Comparison of ENCODE assay signal across 1 cellular context in genomic region chr10:133466683-133467275, GRCh38.
TF ChIP-seq lines count a peak whose summit lies in the region.

No MANE protein-coding gene starts in this region.

TF ChIP-seq in SK-N-SH treated with all-trans-retinoic acid at 6 μM for 48 hours, 23 proteins besides CTCF, POLR2A, EP300 and RAD21 (continued from another document):
- TF ChIP-seq, protein P1, sequence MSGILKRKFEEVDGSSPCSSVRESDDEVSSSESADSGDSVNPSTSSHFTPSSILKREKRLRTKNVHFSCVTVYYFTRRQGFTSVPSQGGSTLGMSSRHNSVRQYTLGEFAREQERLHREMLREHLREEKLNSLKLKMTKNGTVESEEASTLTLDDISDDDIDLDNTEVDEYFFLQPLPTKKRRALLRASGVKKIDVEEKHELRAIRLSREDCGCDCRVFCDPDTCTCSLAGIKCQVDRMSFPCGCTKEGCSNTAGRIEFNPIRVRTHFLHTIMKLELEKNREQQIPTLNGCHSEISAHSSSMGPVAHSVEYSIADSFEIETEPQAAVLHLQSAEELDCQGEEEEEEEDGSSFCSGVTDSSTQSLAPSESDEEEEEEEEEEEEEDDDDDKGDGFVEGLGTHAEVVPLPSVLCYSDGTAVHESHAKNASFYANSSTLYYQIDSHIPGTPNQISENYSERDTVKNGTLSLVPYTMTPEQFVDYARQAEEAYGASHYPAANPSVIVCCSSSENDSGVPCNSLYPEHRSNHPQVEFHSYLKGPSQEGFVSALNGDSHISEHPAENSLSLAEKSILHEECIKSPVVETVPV (CRISPR knock-in tag; IDR thresholded peaks at IDR 0.05), result no peak
- TF ChIP-seq CREB5 (CRISPR knock-in tag; IDR thresholded peaks at IDR 0.05; ENCODE audit: low read depth), result no peak
TF ChIP-seq in SK-N-SH treated with all-trans-retinoic acid at 6 μM for 48 hours: peak in this region for 0.
